Comparison of ENCODE assay signal across 1 cellular context in the genomic region with DNA sequence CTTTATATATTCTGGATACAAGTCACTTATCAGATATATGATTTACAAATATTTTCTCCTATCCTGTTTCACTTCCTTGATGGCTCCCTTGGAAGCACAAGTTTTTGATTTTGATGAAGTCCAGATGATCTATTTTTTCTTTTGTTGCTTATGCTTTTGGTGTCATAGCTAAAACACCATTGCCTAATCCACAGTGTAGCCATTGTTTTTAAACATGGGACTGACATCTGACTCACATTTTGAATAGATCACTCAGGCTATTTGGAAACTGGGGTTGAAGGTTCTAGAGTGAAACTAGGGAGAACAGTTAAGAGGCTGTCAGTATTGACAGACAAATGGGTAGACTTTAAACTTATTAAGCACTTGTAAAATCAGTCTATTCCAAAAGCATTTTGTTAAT.
TF ChIP-seq lines count a peak whose summit lies in the region.

No MANE protein-coding gene starts in this region.

TF ChIP-seq in WTC11, 78 proteins besides CTCF, POLR2A, EP300 and RAD21 (continued from another document):
- TF ChIP-seq ETV6 (CRISPR knock-in tag; IDR thresholded peaks at IDR 0.05) (no peak), GABPB1 (CRISPR knock-in tag; IDR thresholded peaks at IDR 0.05) (no peak), ELF4 (CRISPR knock-in tag; IDR thresholded peaks at IDR 0.05; ENCODE audit: low read depth) (no peak), ESRRA (CRISPR knock-in tag; IDR thresholded peaks at IDR 0.05; ENCODE audit: borderline replicate concordance) (no peak), ZNF263 (CRISPR knock-in tag; IDR thresholded peaks at IDR 0.05; ENCODE audit: low read depth) (no peak), GTF2I (CRISPR knock-in tag; conservative IDR thresholded peaks at IDR 0.05) (no peak), RELA (CRISPR knock-in tag; IDR thresholded peaks at IDR 0.05; ENCODE audit: borderline replicate concordance) (no peak), MYBL2 (CRISPR knock-in tag; IDR thresholded peaks at IDR 0.05) (no peak), SOX15 (CRISPR knock-in tag; IDR thresholded peaks at IDR 0.05) (no peak), ZNF423 (CRISPR knock-in tag; IDR thresholded peaks at IDR 0.05) (no peak)
- TF ChIP-seq, protein P1, sequence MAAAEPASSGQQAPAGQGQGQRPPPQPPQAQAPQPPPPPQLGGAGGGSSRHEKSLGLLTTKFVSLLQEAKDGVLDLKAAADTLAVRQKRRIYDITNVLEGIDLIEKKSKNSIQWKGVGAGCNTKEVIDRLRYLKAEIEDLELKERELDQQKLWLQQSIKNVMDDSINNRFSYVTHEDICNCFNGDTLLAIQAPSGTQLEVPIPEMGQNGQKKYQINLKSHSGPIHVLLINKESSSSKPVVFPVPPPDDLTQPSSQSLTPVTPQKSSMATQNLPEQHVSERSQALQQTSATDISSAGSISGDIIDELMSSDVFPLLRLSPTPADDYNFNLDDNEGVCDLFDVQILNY (CRISPR knock-in tag; IDR thresholded peaks at IDR 0.05): no peak
- TF ChIP-seq, protein P2, sequence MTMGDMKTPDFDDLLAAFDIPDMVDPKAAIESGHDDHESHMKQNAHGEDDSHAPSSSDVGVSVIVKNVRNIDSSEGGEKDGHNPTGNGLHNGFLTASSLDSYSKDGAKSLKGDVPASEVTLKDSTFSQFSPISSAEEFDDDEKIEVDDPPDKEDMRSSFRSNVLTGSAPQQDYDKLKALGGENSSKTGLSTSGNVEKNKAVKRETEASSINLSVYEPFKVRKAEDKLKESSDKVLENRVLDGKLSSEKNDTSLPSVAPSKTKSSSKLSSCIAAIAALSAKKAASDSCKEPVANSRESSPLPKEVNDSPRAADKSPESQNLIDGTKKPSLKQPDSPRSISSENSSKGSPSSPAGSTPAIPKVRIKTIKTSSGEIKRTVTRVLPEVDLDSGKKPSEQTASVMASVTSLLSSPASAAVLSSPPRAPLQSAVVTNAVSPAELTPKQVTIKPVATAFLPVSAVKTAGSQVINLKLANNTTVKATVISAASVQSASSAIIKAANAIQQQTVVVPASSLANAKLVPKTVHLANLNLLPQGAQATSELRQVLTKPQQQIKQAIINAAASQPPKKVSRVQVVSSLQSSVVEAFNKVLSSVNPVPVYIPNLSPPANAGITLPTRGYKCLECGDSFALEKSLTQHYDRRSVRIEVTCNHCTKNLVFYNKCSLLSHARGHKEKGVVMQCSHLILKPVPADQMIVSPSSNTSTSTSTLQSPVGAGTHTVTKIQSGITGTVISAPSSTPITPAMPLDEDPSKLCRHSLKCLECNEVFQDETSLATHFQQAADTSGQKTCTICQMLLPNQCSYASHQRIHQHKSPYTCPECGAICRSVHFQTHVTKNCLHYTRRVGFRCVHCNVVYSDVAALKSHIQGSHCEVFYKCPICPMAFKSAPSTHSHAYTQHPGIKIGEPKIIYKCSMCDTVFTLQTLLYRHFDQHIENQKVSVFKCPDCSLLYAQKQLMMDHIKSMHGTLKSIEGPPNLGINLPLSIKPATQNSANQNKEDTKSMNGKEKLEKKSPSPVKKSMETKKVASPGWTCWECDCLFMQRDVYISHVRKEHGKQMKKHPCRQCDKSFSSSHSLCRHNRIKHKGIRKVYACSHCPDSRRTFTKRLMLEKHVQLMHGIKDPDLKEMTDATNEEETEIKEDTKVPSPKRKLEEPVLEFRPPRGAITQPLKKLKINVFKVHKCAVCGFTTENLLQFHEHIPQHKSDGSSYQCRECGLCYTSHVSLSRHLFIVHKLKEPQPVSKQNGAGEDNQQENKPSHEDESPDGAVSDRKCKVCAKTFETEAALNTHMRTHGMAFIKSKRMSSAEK (CRISPR knock-in tag; IDR thresholded peaks at IDR 0.05; ENCODE audit: borderline replicate concordance): no peak
